Comparison of ENCODE assay signal across 19 cellular contexts in the genomic region with DNA sequence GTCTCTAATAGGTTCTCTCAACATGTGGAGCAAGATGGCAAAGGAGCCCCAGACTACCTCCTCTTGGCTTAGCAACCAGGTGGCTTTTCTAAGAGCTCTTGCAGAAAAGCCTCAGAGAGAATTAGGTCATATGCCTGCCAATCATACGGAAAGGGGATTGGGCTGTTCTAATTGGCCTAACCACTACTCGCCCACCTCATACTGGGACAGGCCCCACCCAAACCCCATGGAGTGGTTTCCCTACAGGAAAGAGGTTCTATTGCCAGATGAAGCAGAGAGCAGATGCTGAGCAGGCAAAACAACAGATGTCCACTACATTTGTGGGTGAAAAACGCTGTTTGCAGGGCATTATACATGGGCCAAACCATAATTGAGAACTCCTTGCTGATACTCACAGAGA. TPM values are rescaled to one million over a fixed set of nuclear protein-coding genes. Genes with fewer than 3 reads are reported as not detected.
DNase-seq lines count a peak whose midpoint lies in the region; ATAC-seq and TF ChIP-seq lines count a peak whose summit lies in the region.
"Had no signal": no experiment of that assay in that cellular context is flagged by ENCODE, and none has a peak within 500 bp of the region (broad histone marks: within the 10 kb centered on the region; RNA-seq: fewer than 3 reads in every experiment).

No MANE protein-coding gene starts in this region.

- no peak overlapping the region for H3K27ac Mint-ChIP-seq in H9

- no peaks in the 10 kb centered on the region for H3K4me1 ChIP-seq in H9 (ENCODE audit: insufficient read depth, low read length)

- H4K5ac ChIP-seq in H9 (ENCODE audit: insufficient read length, low read depth, low read length), result no peak overlapping the region

- no peak overlapping the region for H2BK12ac ChIP-seq in H9 (ENCODE audit: insufficient read length, low read depth, low read length)

- H3K18ac ChIP-seq in H9 (ENCODE audit: insufficient read length, low read depth, low read length), result no peak overlapping the region

- H4K20me1 ChIP-seq in H9 (ENCODE audit: control insufficient read depth, insufficient read depth, insufficient read length), result no peaks in the 10 kb centered on the region

- no peak overlapping the region for H2AK5ac ChIP-seq in H9 (ENCODE audit: insufficient read length, low read length)

- intact Hi-C loops in posterior vena cava (cut with DNase I), result no loop called here

- no peak overlapping the region for H2BK20ac ChIP-seq in H9 (ENCODE audit: low read depth, low read length, poor library complexity, severe bottlenecking)

- no peak overlapping the region for H3K4ac ChIP-seq in H9 (ENCODE audit: low read depth, low read length)

- no peak overlapping the region for H2AFZ ChIP-seq in H9 (ENCODE audit: low read length)

- no peaks in the 10 kb centered on the region for H3K27me3 ChIP-seq in H9 (ENCODE audit: insufficient read depth, low read length)
- H3K27me3 ChIP-seq: brain microvascular endothelial cell, foreskin keratinocyte, tibial nerve had no signal

- no peak overlapping the region for H3K4me3 Mint-ChIP-seq in H9

- no peak for TF ChIP-seq CTCF in H9 (conservative IDR thresholded peaks at IDR 0.05)

- H3K9me3 Mint-ChIP-seq in H9, result no peaks in the 10 kb centered on the region

- H3K27ac ChIP-seq in H9 (ENCODE audit: insufficient read length, low read depth, low read length), result no peak overlapping the region
- H3K27ac ChIP-seq: brain microvascular endothelial cell, foreskin keratinocyte, tibial nerve, VCaP had no signal

- no peak for ATAC-seq in GM19397 (IDR thresholded peaks at IDR 0.05; ENCODE audit: unreplicated experiment)
- ATAC-seq: foreskin keratinocyte had no signal

- no peak overlapping the region for H3K9ac ChIP-seq in H9 (ENCODE audit: extremely low read depth, insufficient read length, low read length)

- H2BK120ac ChIP-seq in H9 (ENCODE audit: low read depth, low read length, poor library complexity, severe bottlenecking), result no peak overlapping the region

- H3K23me2 ChIP-seq in H9 (ENCODE audit: insufficient read length, low read depth, low read length, poor library complexity, severe bottlenecking), result no peaks in the 10 kb centered on the region

- DNase-seq in A172 (ENCODE audit: low spot score) (peak; percentile 66), H9 (peak; percentile 45), NCI-H82 (lab: John Stamatoyannopoulos, UW) (peak; percentile 98), fibroblast of the conjunctiva (ENCODE audit: low read depth) (peak; percentile 33), DMS153 (lab: John Stamatoyannopoulos, UW) (no peak), posterior vena cava (ENCODE audit: low spot score) (no peak), HuH-7 (ENCODE audit: low spot score) (no peak)
- DNase-seq: activated naive CD4-positive, alpha-beta T cell; brain microvascular endothelial cell; effector CD4-positive, alpha-beta T cell; foreskin keratinocyte; mesendoderm; MM.1S; NCI-H2081 treated with DMSO at 0.1 percent for 48 hours; stimulated activated CD4-positive, alpha-beta T cell treated with anti-CD3 and anti-CD28 coated beads, Interleukin-4, amount 100 ng/mL, for 4 hours had no signal

- no peak overlapping the region for H3T11ph ChIP-seq in H9 (ENCODE audit: low read length)

- no CpG with 5 or more reads among the region's 3 CpGs for WGBS in H9 (ENCODE audit: extremely low coverage, insufficient read length, low lambda C conversion rate)

- H3K27me3 Mint-ChIP-seq in H9 (ENCODE audit: low read depth), result no peaks in the 10 kb centered on the region; the same call in 1 of the 2 replicates

- no peak overlapping the region for H3K14ac ChIP-seq in H9 (ENCODE audit: insufficient read depth, low read length)

- H3K4me1 Mint-ChIP-seq in H9, result no peaks in the 10 kb centered on the region; a peak in 1 of 4 replicates

- H3K9me3 ChIP-seq in H9 (ENCODE audit: control insufficient read depth, low read depth, low read length), result no peaks in the 10 kb centered on the region
- H3K9me3 ChIP-seq: tibial nerve had no signal

- H3K56ac ChIP-seq in H9 (ENCODE audit: insufficient read length, low read depth, low read length), result no peak overlapping the region

- no peak overlapping the region for H4K91ac ChIP-seq in H9 (ENCODE audit: insufficient read length, low read depth, low read length)

- H2BK15ac ChIP-seq in H9 (ENCODE audit: low read depth, low read length), result no peak overlapping the region

- no peak overlapping the region for H4K8ac ChIP-seq in H9 (replicated peaks; ENCODE audit: insufficient read length, low read depth, low read length)

- no peaks in the 10 kb centered on the region for H3K79me1 ChIP-seq in H9 (ENCODE audit: insufficient read depth, low read depth, low read length, poor library complexity, severe bottlenecking)

- no peak overlapping the region for H3K4me2 ChIP-seq in H9 (ENCODE audit: insufficient read depth, insufficient read length, low read length)

- H3K79me2 ChIP-seq in H9 (ENCODE audit: insufficient read depth, low read length), result no peaks in the 10 kb centered on the region

- no peaks in the 10 kb centered on the region for H3K36me3 Mint-ChIP-seq in H9 (ENCODE audit: insufficient read depth in 1 of 3, low read depth in 3 of 3)

- no peak overlapping the region for H2BK5ac ChIP-seq in H9 (ENCODE audit: insufficient read length, low read length)

- no peak overlapping the region for H3K23ac ChIP-seq in H9 (ENCODE audit: insufficient read length, low read depth, low read length)

RNA-seq across cellular contexts. Expression of gene ABLIM3, which starts 29.0 kb away (rescaled TPM):
- total RNA-seq in A172 (2014; rRNA removed; shearing (Covaris generic)), result 12.6 and 15.9 TPM in 2 replicates
- total RNA-seq in H9 (2021), result 0.20 and 0.29 TPM in 2 replicates
- total RNA-seq in posterior vena cava, result 10 to 100 TPM; 31.4 to 45.4 TPM
- total RNA-seq: OCI-LY7 had no signal

Comparison
In these comparisons a context has a peak if more than half of its experiments do, and no peak if none do; other contexts are left out.
1. DNase-seq: peak in A172 (single experiment), H9 (single experiment), NCI-H82 (single experiment) and fibroblast of the conjunctiva (single experiment); none in DMS153 (single experiment), posterior vena cava (single experiment) and HuH-7 (single experiment).
2. RNA of gene ABLIM3, which starts 29.0 kb away (total RNA-seq): 31.4 to 45.4 TPM in posterior vena cava and 12.6 to 15.9 TPM in A172; 0.20 to 0.29 TPM in H9; every median in the first group is over 10 times any median in the second.